In the genomic region with DNA sequence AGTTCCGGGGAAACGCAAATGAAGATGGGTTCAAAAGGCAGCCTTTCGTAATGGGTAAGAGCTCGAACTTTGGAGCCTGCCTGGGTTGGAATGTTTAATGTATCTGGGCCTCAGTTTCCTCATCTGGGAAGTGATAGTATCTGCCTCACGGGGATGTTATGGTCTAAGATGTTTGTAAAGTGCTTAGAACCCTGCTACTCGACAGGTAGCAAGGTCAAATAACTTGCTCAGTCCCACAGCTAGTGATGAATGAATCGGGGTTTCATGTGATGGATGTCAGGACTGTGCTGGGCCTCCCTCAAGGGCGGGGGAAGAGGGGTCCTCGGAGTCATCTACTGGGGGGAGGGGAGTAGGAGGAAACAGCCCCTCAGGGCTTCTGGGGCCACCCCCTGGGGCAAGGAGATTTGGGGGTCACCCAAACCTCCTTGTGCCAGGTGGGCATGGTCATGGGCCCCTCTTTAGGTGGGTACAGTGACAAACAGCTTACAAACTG, we compare ENCODE assay signal across 8 cellular contexts. TPM values are rescaled to one million over a fixed set of nuclear protein-coding genes. Genes with fewer than 3 reads are reported as not detected.
DNase-seq lines count a peak whose midpoint lies in the region; ATAC-seq, FAIRE-seq and TF ChIP-seq lines count a peak whose summit lies in the region.

No MANE protein-coding gene starts in this region.

- H3K4me3 Mint-ChIP-seq in IgD-negative memory B cell = peak overlapping the region; percentile 37 to 95 (median 92)

- no peak for FAIRE-seq in A549 (lab: Jason Lieb, UNC)

- H3K36me3 Mint-ChIP-seq in IgD-negative memory B cell = peaks cover under 1% of the 10 kb centered on the region

- peaks cover 10 to 23% (median 15%) of the 10 kb centered on the region in 3 donors for H3K4me1 Mint-ChIP-seq in IgD-negative memory B cell

- peak overlapping the region; percentile 48 to 94 (median 54) for H3K27ac Mint-ChIP-seq in IgD-negative memory B cell

- TF ChIP-seq POLR2A in A549 (IDR thresholded peaks at IDR 0.05; ENCODE audit: low read length) = no peak

- TF ChIP-seq EP300 in A549 (IDR thresholded peaks at IDR 0.05) = no peak

- H3K27me3 ChIP-seq in mucosa of stomach (ENCODE audit: control insufficient read depth, insufficient read depth, low read length) = no peaks in the 10 kb centered on the region

- H3K27ac ChIP-seq in A549 = peak overlapping the region; percentile 87 to 93

- no peaks in the 10 kb centered on the region for H3K9me3 ChIP-seq in A549
- no peaks in the 10 kb centered on the region for H3K9me3 ChIP-seq in mucosa of stomach (ENCODE audit: control insufficient read depth, low read length)

- CTCF ChIA-PET in A549 (lab: Yijun Ruan, JAX) = interaction anchor here (0.6 to 24.7 kb wide), 10 partner anchors 4 to 244 kb away, joined by 3 to 1426 read pairs (median 66); a partner anchor contains a TSS

- DNase-seq in A549 (ENCODE audit: low read depth in 1 of 2, low spot score in 1 of 2) = no peak
- no peak for DNase-seq in cardiac fibroblast (ENCODE audit: low read depth in 2 of 2)
- no peak for DNase-seq in NCI-H524 (lab: John Stamatoyannopoulos, UW)
- DNase-seq in iPS-NIHi7 (ENCODE audit: extremely low spot score) = no peak

- TF ChIP-seq CTCF in A549 (IDR thresholded peaks at IDR 0.05) (no peak), cardiac fibroblast (IDR thresholded peaks at IDR 0.05; ENCODE audit: low read depth, low read length) (no peak)

- peak overlapping the region; percentile 89 for H3K4me2 ChIP-seq in A549

- H3K4me3 ChIP-seq in A549 (peak overlapping the region; percentile 71), cardiac fibroblast (replicated peaks in 1 of 2; ENCODE audit: low read depth in 2 of 2, low read length in 2 of 2) (peak overlapping the region; percentile 83 to 90), mucosa of stomach (ENCODE audit: low read length) (peak overlapping the region; percentile 28)

- POLR2A ChIA-PET in A549 (lab: Yijun Ruan, JAX) = interaction anchor here (0.9 to 2.1 kb wide), 4 partner anchors 12 to 47 kb away, joined by 3 to 35 read pairs (median 4); a partner anchor contains a TSS

- H3K9me3 Mint-ChIP-seq in IgD-negative memory B cell = no peaks in the 10 kb centered on the region

- H3K27me3 Mint-ChIP-seq in IgD-negative memory B cell = no peaks in the 10 kb centered on the region

- 5% methylated on average over 8 of the region's 9 CpGs for WGBS in A549 (ENCODE audit: missing lambda C conversion rate)

- H3K4me1 ChIP-seq in A549 (peaks cover 29% of the 10 kb centered on the region), mucosa of stomach (ENCODE audit: control insufficient read depth, insufficient read depth, low read length) (peaks cover 23% of the 10 kb centered on the region)

- no peak for ATAC-seq in A549
- ATAC-seq in HG03135 (IDR thresholded peaks at IDR 0.05; ENCODE audit: unreplicated experiment) = no peak
- ATAC-seq in GM18868 (IDR thresholded peaks at IDR 0.05; ENCODE audit: unreplicated experiment) = no peak

- H3K36me3 ChIP-seq in mucosa of stomach (ENCODE audit: control insufficient read depth, insufficient read depth, low read length) = peaks cover 4% of the 10 kb centered on the region

- no peak for TF ChIP-seq RAD21 in A549 (conservative IDR thresholded peaks at IDR 0.05 in 1 of 2, IDR thresholded peaks at IDR 0.05 in 1 of 2)

- peak overlapping the region; percentile 79 for H3K9ac ChIP-seq in mucosa of stomach (ENCODE audit: low read length)

TF ChIP-seq in A549, 52 proteins besides CTCF, POLR2A, EP300 and RAD21:
- TF ChIP-seq RNF2 (IDR thresholded peaks at IDR 0.05; ENCODE audit: borderline replicate concordance, low read depth) (no peak), JUN (IDR thresholded peaks at IDR 0.05) (0 out of 5 replicates have a peak, but pooled peaks of 1 of the 2 experiments have one; percentile 9)

RNA-seq across cellular contexts. Expression of a gene that starts 0.7 kb away (rescaled TPM):
- polyA plus RNA-seq in A549 (2011; rRNA removed) (40.8 and 43.4 TPM in 2 replicates), A549 (2017; fragmentation: RNase III; extraction: RNeasy Plus Mini Kit Qiagen cat#74134 plus additional on column Dnase treatment) (28.7 to 29.8 TPM (median 29.5 TPM) in 3 replicates), IgD-negative memory B cell (17.4 TPM)
- polyA plus RNA-seq in A549 (2012; cell fraction: cytosol; rRNA removed) = 23.8 and 27.6 TPM in 2 replicates
- 14.3 and 18.6 TPM in 2 replicates for polyA plus RNA-seq in A549 (2012; cell fraction: nucleus; rRNA removed)
- polyA minus RNA-seq in A549 (2011; rRNA and poly(A)+ RNA removed) = 80.8 and 86.2 TPM in 2 replicates

RNA-seq across cellular contexts. Expression of a gene that starts 15.6 kb away (rescaled TPM):
- polyA plus RNA-seq in A549 (2011; rRNA removed) (2.2 and 3.7 TPM in 2 replicates), A549 (2017; fragmentation: RNase III; extraction: RNeasy Plus Mini Kit Qiagen cat#74134 plus additional on column Dnase treatment) (0.88 to 1.6 TPM (median 1.1 TPM) in 3 replicates), IgD-negative memory B cell (not detected)
- polyA plus RNA-seq in A549 (2012; cell fraction: cytosol; rRNA removed) = 0.25 and 0.36 TPM in 2 replicates
- 0.26 and 0.31 TPM in 2 replicates for polyA plus RNA-seq in A549 (2012; cell fraction: nucleus; rRNA removed)
- polyA minus RNA-seq in A549 (2011; rRNA and poly(A)+ RNA removed) = 2.3 and 3.1 TPM in 2 replicates

RNA-seq across cellular contexts. Expression of a gene that starts 28.9 kb away (rescaled TPM):
- polyA plus RNA-seq in A549 (2011; rRNA removed) (124 and 179 TPM in 2 replicates), A549 (2017; fragmentation: RNase III; extraction: RNeasy Plus Mini Kit Qiagen cat#74134 plus additional on column Dnase treatment) (135 to 165 TPM (median 164 TPM) in 3 replicates), IgD-negative memory B cell (80.0 TPM)
- polyA plus RNA-seq in A549 (2012; cell fraction: cytosol; rRNA removed) = 114 and 128 TPM in 2 replicates
- polyA plus RNA-seq in A549 (2012; cell fraction: nucleus; rRNA removed) = 796 and 944 TPM in 2 replicates
- polyA minus RNA-seq in A549 (2011; rRNA and poly(A)+ RNA removed) = 99.5 and 169 TPM in 2 replicates

RNA-seq across cellular contexts. Expression of a gene that starts 46.0 kb away (rescaled TPM):
- polyA plus RNA-seq in A549 (2011; rRNA removed) (6.2 and 8.0 TPM in 2 replicates), A549 (2017; fragmentation: RNase III; extraction: RNeasy Plus Mini Kit Qiagen cat#74134 plus additional on column Dnase treatment) (10.5 to 13.4 TPM (median 11.6 TPM) in 3 replicates), IgD-negative memory B cell (13.7 TPM)
- 13.9 and 19.3 TPM in 2 replicates for polyA plus RNA-seq in A549 (2012; cell fraction: cytosol; rRNA removed)
- polyA plus RNA-seq in A549 (2012; cell fraction: nucleus; rRNA removed) = 16.8 and 18.2 TPM in 2 replicates
- 4.5 and 6.0 TPM in 2 replicates for polyA minus RNA-seq in A549 (2011; rRNA and poly(A)+ RNA removed)

Comparison
In these comparisons a context has a peak if more than half of its experiments do, and no peak if none do; other contexts are left out.
1. H3K4me3 ChIP-seq: peak in every context shown above with its lines; median percentile 86 in cardiac fibroblast; 71 in A549; 28 in mucosa of stomach.